ENCODE assay signal across 25 cellular contexts in the genomic region with DNA sequence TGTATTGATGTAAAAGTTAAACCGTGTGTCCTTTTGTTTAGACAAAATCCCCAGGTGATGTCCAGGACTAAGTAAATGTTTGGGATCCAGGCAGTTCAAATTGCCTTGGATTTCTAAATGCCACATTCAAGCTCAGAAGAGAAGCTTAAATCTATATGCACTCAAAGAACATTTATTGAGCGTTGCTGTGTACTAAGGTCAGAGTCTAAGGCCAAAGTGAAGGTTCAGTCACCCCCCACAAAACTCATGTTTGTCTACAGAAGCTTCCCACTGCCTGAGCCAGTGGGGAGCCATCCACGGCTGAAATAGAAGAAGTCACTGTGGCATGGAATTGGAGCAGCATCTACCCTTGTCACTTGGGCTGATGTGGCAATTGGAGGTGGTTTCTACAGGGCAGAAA.
"Had no signal": no experiment of that assay in that cellular context is flagged by ENCODE, and none has a peak within 500 bp of the region (broad histone marks: within the 10 kb centered on the region; RNA-seq: fewer than 3 reads in every experiment).

No MANE protein-coding gene starts in this region.

- H3K4me1 ChIP-seq: left lung, lower lobe of right lung, pancreas, prostate gland, sigmoid colon, spleen, suprapubic skin, tibial artery, upper lobe of right lung had no signal

- H3K27ac ChIP-seq: left lung, lower lobe of right lung, pancreas, prostate gland, sigmoid colon, spleen, suprapubic skin, thoracic aorta, tibial artery, upper lobe of right lung had no signal

- H3K27me3 ChIP-seq: left lung, pancreas, sigmoid colon, spleen, suprapubic skin, tibial artery, upper lobe of right lung had no signal

- H3K36me3 ChIP-seq: left lung, lower lobe of right lung, pancreas, prostate gland, sigmoid colon, spleen, suprapubic skin, thoracic aorta, tibial artery, upper lobe of right lung had no signal

- H3K9me3 ChIP-seq: left lung, lower lobe of right lung, mucosa of descending colon, pancreas, prostate gland, sigmoid colon, spleen, suprapubic skin, thoracic aorta, tibial artery, upper lobe of right lung had no signal

- DNase-seq: immature natural killer cell; kidney; left colon; left lung; lower lobe of right lung; mammary epithelial cell; midbrain; mucosa of descending colon; naive thymus-derived CD4-positive, alpha-beta T cell; nucleus accumbens; pancreas; posterior cingulate gyrus; retina; right cardiac atrium; sigmoid colon; small intestine; spleen; stimulated activated CD4-positive, alpha-beta T cell treated with anti-CD3 and anti-CD28 coated beads, Interleukin-4, amount 100 ng/mL, for 24 hours; stimulated activated naive CD4-positive, alpha-beta T cell; tibial artery; trophoblast cell; upper lobe of right lung had no signal

- H3K4me3 ChIP-seq: left lung, lower lobe of right lung, mucosa of descending colon, pancreas, prostate gland, sigmoid colon, spleen, suprapubic skin, thoracic aorta, tibial artery, upper lobe of right lung had no signal
